ENCODE assay signal across 11 cellular contexts in genomic region chr11:102476069-102476468, GRCh38.
DNase-seq lines count a peak whose midpoint lies in the region; ATAC-seq lines count a peak whose summit lies in the region.
"Had no signal": no experiment of that assay in that cellular context is flagged by ENCODE, and none has a peak within 500 bp of the region (broad histone marks: within the 10 kb centered on the region; RNA-seq: fewer than 3 reads in every experiment).

No MANE protein-coding gene starts in this region.

- H3K27me3 ChIP-seq in mucosa of rectum (ENCODE audit: control insufficient read depth in 2 of 2, insufficient read depth in 2 of 2, low read length in 2 of 2): no peaks in the 10 kb centered on the region

- no peak overlapping the region for H3K4me3 ChIP-seq in mucosa of rectum (ENCODE audit: low read length in 2 of 2)
- H3K4me3 ChIP-seq: coronary artery had no signal

- H3K27ac ChIP-seq in KOPT-K1 (ENCODE audit: low read depth, low read length, poor library complexity, severe bottlenecking): peak overlapping the region; percentile 44
- peak overlapping the region in 1 of 2 donors; percentile 78 for H3K27ac ChIP-seq in mucosa of rectum (ENCODE audit: low read depth in 2 of 2, low read length in 2 of 2)
- H3K27ac ChIP-seq: coronary artery had no signal

- DNase-seq in NCI-H2196 treated with DMSO at 0.1 percent for 48 hours (lab: John Stamatoyannopoulos, UW; ENCODE audit: unreplicated experiment): peak; percentile 12
- DNase-seq in NCI-H2196 (lab: John Stamatoyannopoulos, UW; ENCODE audit: unreplicated experiment): no peak
- DNase-seq in amniotic epithelial cell (ENCODE audit: low read depth): peak; percentile 42
- no peak for DNase-seq in DMS 273 (lab: John Stamatoyannopoulos, UW; ENCODE audit: unreplicated experiment)
- no peak for DNase-seq in NOMO-1 (lab: John Stamatoyannopoulos, UW; ENCODE audit: unreplicated experiment in 2 of 2)
- DNase-seq: naive B cell, SHP77 had no signal

- no peak for ATAC-seq in GM18858 (IDR thresholded peaks at IDR 0.05; ENCODE audit: unreplicated experiment)

- peak overlapping the region; percentile 1 to 48 for H3K9ac ChIP-seq in mucosa of rectum (ENCODE audit: low read depth in 1 of 2, low read length in 2 of 2)

- H3K4me1 ChIP-seq in mucosa of rectum (ENCODE audit: control insufficient read depth in 2 of 2, insufficient read depth in 2 of 2, low read length in 2 of 2): peaks cover 20 to 28% of the 10 kb centered on the region in 2 donors

- H3K9me3 ChIP-seq in KOPT-K1 (ENCODE audit: insufficient read depth, low read length, poor library complexity, severe bottlenecking) (no peaks in the 10 kb centered on the region), mucosa of rectum (ENCODE audit: control insufficient read depth in 2 of 2, low read length in 2 of 2) (no peaks in the 10 kb centered on the region)

- no peaks in the 10 kb centered on the region for H3K36me3 ChIP-seq in KOPT-K1 (ENCODE audit: insufficient read depth, low read length)
- H3K36me3 ChIP-seq in mucosa of rectum (ENCODE audit: control insufficient read depth in 2 of 2, insufficient read depth in 2 of 2, low read length in 2 of 2): no peaks in the 10 kb centered on the region

Comparison
In these comparisons a context has a peak if more than half of its experiments do, and no peak if none do; other contexts are left out.
1. DNase-seq: peak in NCI-H2196 treated with DMSO at 0.1 percent for 48 hours (single experiment) and amniotic epithelial cell (single experiment); none in NCI-H2196 (single experiment), DMS 273 (single experiment) and NOMO-1 (0 of 2).